13 cellular contexts compared by ENCODE assay signal in the genomic region with DNA sequence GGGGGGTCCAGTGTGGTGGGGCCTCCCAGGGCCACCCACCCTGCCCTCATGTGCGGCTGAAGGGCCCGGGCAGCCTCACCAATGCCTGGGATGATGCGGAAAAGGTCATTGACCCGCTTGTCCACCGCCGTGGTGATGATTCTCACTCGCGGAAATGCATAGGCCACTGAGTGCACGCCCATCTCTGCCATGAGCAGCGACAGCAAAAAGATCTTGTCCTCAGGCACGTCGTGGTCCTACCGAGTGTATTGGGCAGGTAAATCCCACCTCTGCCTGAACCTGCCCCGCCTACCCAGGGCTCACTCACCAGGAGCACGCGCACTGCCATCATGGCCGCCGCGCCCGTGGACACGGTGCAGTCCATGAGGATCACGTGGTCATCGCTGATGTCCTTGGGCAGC. TPM values are rescaled to one million over a fixed set of nuclear protein-coding genes. Genes with fewer than 3 reads are reported as not detected.
DNase-seq lines count a peak whose midpoint lies in the region; ATAC-seq and TF ChIP-seq lines count a peak whose summit lies in the region.
"Had no signal": no experiment of that assay in that cellular context is flagged by ENCODE, and none has a peak within 500 bp of the region (broad histone marks: within the 10 kb centered on the region; RNA-seq: fewer than 3 reads in every experiment).

No MANE protein-coding gene starts in this region.

- no peaks in the 10 kb centered on the region for H3K27me3 ChIP-seq in neutrophil
- H3K27me3 ChIP-seq: brain microvascular endothelial cell, foreskin keratinocyte, upper lobe of right lung had no signal

- intact Hi-C loops in Right ventricle myocardium inferior (cut with DNase I) (no loop called here), Right ventricle myocardium superior (cut with DNase I) (no loop called here)

- H3K27ac ChIP-seq in neutrophil = peak overlapping the region; percentile 83
- H3K27ac ChIP-seq: brain microvascular endothelial cell, foreskin keratinocyte, upper lobe of right lung had no signal

- no peak for ATAC-seq in Right ventricle myocardium inferior
- no peak for ATAC-seq in Right ventricle myocardium superior (ENCODE audit: poor library complexity)
- ATAC-seq: foreskin keratinocyte, upper lobe of right lung had no signal

- H3K4me1 ChIP-seq in neutrophil (ENCODE audit: control insufficient read depth in 1 of 2, insufficient read depth in 1 of 2, low read depth in 1 of 2, low read length in 1 of 2) = peaks cover 40 to 53% of the 10 kb centered on the region in 2 experiments

- no peaks in the 10 kb centered on the region for H3K9me3 ChIP-seq in neutrophil
- H3K9me3 ChIP-seq: upper lobe of right lung had no signal

- no peak overlapping the region for H3K4me3 ChIP-seq in neutrophil (ENCODE audit: low read depth in 1 of 2, low read length in 1 of 2)
- H3K4me3 ChIP-seq: upper lobe of right lung had no signal

- DNase-seq in Right ventricle myocardium inferior (ENCODE audit: missing footprints) (peak; percentile 50), Right ventricle myocardium superior (no peak), activated gamma-delta T cell treated with Interleukin-2 at 50 U/mL for 16 hours (no peak)
- DNase-seq: activated naive CD4-positive, alpha-beta T cell treated with Interleukin-2 at 50 U/mL for 16 hours; brain microvascular endothelial cell; COR-L47; effector CD8-positive, alpha-beta T cell; NCI-H1092 treated with DMSO at 0.1 percent for 48 hours; NCI-H2227 treated with DMSO at 0.1 percent for 48 hours; stimulated activated CD4-positive, alpha-beta T cell treated with anti-CD3 and anti-CD28 coated beads, Interleukin-1b, Interleukin-23, amount 100 ng/mL, for 48 hours; upper lobe of right lung had no signal

- peaks cover 87% of the 10 kb centered on the region for H3K36me3 ChIP-seq in neutrophil

- no peak for TF ChIP-seq CTCF in neutrophil (IDR thresholded peaks at IDR 0.05)

RNA-seq across cellular contexts. Expression of a gene that starts 16.1 kb away (rescaled TPM):
- total RNA-seq in Right ventricle myocardium inferior = 52.0 TPM
- total RNA-seq in Right ventricle myocardium superior = 54.4 TPM

RNA-seq across cellular contexts. Expression of a gene that starts 29.7 kb away (rescaled TPM):
- total RNA-seq in Right ventricle myocardium inferior (12.2 TPM), Right ventricle myocardium superior (11.3 TPM)

RNA-seq across cellular contexts. Expression of a gene that starts 39.4 kb away (rescaled TPM):
- 5.7 TPM for total RNA-seq in Right ventricle myocardium inferior
- total RNA-seq in Right ventricle myocardium superior = 6.0 TPM

RNA-seq across cellular contexts. Expression of a gene that starts 40.9 kb away (rescaled TPM):
- total RNA-seq in Right ventricle myocardium inferior = 46.4 TPM
- total RNA-seq in Right ventricle myocardium superior = 45.3 TPM

RNA-seq across cellular contexts. Expression of a gene that starts 45.1 kb away (rescaled TPM):
- total RNA-seq in Right ventricle myocardium inferior (41.4 TPM), Right ventricle myocardium superior (42.3 TPM)
